ENCODE assay signal across 1 cellular context in the genomic region with DNA sequence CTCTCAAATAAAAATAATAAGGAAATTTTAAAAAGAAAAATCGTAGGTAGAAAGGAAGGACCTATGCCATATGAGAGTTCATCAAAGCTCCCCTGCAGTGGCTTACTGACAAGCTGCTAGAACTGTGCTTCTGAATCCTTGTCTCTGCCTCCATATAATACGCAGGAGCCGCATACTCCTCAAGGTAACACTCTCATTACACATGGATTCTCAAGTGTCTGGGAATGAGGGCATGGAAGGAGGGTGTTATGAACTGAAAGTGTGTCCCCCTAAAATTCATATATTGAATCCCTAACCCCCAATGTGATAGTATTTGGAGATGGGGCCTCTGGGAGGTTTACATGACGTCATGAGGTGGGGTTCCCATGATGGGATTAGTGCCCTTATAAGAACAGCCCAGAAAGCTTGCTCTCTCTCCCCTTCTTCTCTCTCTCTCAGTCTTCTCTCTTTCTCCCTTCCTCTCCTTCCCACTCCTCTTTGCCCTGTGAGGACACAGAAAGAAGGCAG.
TF ChIP-seq lines count a peak whose summit lies in the region.

No MANE protein-coding gene starts in this region.

TF ChIP-seq in GM23338, 12 proteins besides CTCF, POLR2A, EP300 and RAD21:
- TF ChIP-seq POLR2AphosphoS5 (IDR thresholded peaks at IDR 0.05; ENCODE audit: low read depth) (no peak), JUNB (IDR thresholded peaks at IDR 0.05; ENCODE audit: unreplicated experiment) (no peak), ZNF331 (CRISPR knock-in tag; IDR thresholded peaks at IDR 0.05; ENCODE audit: low read depth) (no peak), ZNF114 (CRISPR knock-in tag; IDR thresholded peaks at IDR 0.05) (no peak), EZH2 (IDR thresholded peaks at IDR 0.05; ENCODE audit: low read depth, unreplicated experiment) (no peak), CREB1 (CRISPR knock-in tag; IDR thresholded peaks at IDR 0.05; ENCODE audit: low read depth) (no peak), ZNF462 (CRISPR knock-in tag; IDR thresholded peaks at IDR 0.05) (no peak), STAT1 (IDR thresholded peaks at IDR 0.05; ENCODE audit: unreplicated experiment) (no peak), EZH2phosphoT487 (IDR thresholded peaks at IDR 0.05; ENCODE audit: unreplicated experiment) (no peak), NANOG (IDR thresholded peaks at IDR 0.05; ENCODE audit: borderline replicate concordance) (no peak)
- TF ChIP-seq, protein P1, sequence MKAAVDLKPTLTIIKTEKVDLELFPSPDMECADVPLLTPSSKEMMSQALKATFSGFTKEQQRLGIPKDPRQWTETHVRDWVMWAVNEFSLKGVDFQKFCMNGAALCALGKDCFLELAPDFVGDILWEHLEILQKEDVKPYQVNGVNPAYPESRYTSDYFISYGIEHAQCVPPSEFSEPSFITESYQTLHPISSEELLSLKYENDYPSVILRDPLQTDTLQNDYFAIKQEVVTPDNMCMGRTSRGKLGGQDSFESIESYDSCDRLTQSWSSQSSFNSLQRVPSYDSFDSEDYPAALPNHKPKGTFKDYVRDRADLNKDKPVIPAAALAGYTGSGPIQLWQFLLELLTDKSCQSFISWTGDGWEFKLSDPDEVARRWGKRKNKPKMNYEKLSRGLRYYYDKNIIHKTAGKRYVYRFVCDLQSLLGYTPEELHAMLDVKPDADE (IDR thresholded peaks at IDR 0.05), result no peak
- TF ChIP-seq, protein P2, sequence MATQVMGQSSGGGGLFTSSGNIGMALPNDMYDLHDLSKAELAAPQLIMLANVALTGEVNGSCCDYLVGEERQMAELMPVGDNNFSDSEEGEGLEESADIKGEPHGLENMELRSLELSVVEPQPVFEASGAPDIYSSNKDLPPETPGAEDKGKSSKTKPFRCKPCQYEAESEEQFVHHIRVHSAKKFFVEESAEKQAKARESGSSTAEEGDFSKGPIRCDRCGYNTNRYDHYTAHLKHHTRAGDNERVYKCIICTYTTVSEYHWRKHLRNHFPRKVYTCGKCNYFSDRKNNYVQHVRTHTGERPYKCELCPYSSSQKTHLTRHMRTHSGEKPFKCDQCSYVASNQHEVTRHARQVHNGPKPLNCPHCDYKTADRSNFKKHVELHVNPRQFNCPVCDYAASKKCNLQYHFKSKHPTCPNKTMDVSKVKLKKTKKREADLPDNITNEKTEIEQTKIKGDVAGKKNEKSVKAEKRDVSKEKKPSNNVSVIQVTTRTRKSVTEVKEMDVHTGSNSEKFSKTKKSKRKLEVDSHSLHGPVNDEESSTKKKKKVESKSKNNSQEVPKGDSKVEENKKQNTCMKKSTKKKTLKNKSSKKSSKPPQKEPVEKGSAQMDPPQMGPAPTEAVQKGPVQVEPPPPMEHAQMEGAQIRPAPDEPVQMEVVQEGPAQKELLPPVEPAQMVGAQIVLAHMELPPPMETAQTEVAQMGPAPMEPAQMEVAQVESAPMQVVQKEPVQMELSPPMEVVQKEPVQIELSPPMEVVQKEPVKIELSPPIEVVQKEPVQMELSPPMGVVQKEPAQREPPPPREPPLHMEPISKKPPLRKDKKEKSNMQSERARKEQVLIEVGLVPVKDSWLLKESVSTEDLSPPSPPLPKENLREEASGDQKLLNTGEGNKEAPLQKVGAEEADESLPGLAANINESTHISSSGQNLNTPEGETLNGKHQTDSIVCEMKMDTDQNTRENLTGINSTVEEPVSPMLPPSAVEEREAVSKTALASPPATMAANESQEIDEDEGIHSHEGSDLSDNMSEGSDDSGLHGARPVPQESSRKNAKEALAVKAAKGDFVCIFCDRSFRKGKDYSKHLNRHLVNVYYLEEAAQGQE (IDR thresholded peaks at IDR 0.05; ENCODE audit: unreplicated experiment), result no peak
